ENCODE assay signal across 29 cellular contexts in genomic region chr1:99171126-99171813, GRCh38.
A peak's percentile ranks its signal among the peaks of the same experiment; 100 is the strongest.
DNase-seq lines count a peak whose midpoint lies in the region; ATAC-seq, FAIRE-seq and TF ChIP-seq lines count a peak whose summit lies in the region.
"Had no signal": no experiment of that assay in that cellular context is flagged by ENCODE, and none has a peak within 500 bp of the region (broad histone marks: within the 10 kb centered on the region; RNA-seq: fewer than 3 reads in every experiment).

No MANE protein-coding gene starts in this region.

- H3K4me3 ChIP-seq in H7 (ENCODE audit: insufficient read depth, low read depth, low read length) (no peak overlapping the region), pancreas (no peak overlapping the region)
- H3K4me3 ChIP-seq: adrenal gland, coronary artery, ovary, SJCRH30, testis had no signal

- 10 to 13% methylated on average over 7 of the region's 7 CpGs for WGBS in pancreas, 2 donors

- H3K36me3 ChIP-seq in H7 (replicated peaks; ENCODE audit: control insufficient read depth, insufficient read depth, low read length): no peaks in the 10 kb centered on the region
- no peaks in the 10 kb centered on the region for H3K36me3 ChIP-seq in pancreas
- H3K36me3 ChIP-seq: adrenal gland, ovary, SJCRH30, WERI-Rb-1 had no signal

- DNase-seq in H7 (peak; percentile 12), RCC 7860 (ENCODE audit: low spot score) (no peak), iPS-NIHi7 (ENCODE audit: extremely low spot score) (peak; percentile 14), pancreas (no peak), mesenteric fat pad (ENCODE audit: low spot score) (no peak)
- DNase-seq: activated CD4-positive, alpha-beta T cell treated with anti-CD3 and anti-CD28 coated beads, Interleukin-2, amount 50 U/mL, for 4 hours; activated CD8-positive, alpha-beta memory T cell treated with anti-CD3 and anti-CD28 coated beads, Interleukin-2, amount 50 U/mL, for 48 hours; activated effector memory CD4-positive, alpha-beta T cell treated with Interleukin-2 at 50 U/mL for 16 hours; adrenal gland; CD4-positive, alpha-beta T cell; DND-41; glutamatergic neuron; naive thymus-derived CD8-positive, alpha-beta T cell; NCI-H187; NCI-H82; ovary; SJCRH30; stimulated activated CD4-positive, alpha-beta T cell treated with anti-CD3 and anti-CD28 coated beads, Interleukin-1b, Interleukin-23, amount 100 ng/mL, for 48 hours; testis; WERI-Rb-1 had no signal

- H3K36me3 Mint-ChIP-seq in activated T-helper 17 cell treated with anti-CD3 and anti-CD28 coated beads, Interleukin-2, amount 50 U/mL, for 72 hours (ENCODE audit: low read depth): no peaks in the 10 kb centered on the region
- H3K36me3 Mint-ChIP-seq: memory B cell; naive thymus-derived CD8-positive, alpha-beta T cell; stimulated activated memory B cell treated with anti-CD40 and anti-IgM and Interleukin-4, amounts not matched to agents 10 μg/mL and 1 μg/mL and 100 μg/mL, for 72 hours had no signal

- no peak for TF ChIP-seq CTCF in pancreas (IDR thresholded peaks at IDR 0.05)

- H3K27ac ChIP-seq in pancreas: no peak overlapping the region
- H3K27ac ChIP-seq: adrenal gland, coronary artery, ovary, SJCRH30, testis, WERI-Rb-1 had no signal

- H3K4me3 Mint-ChIP-seq in activated T-helper 17 cell treated with anti-CD3 and anti-CD28 coated beads, Interleukin-2, amount 50 U/mL, for 72 hours: no peak overlapping the region
- H3K4me3 Mint-ChIP-seq: CD4-positive, alpha-beta T cell; memory B cell; naive thymus-derived CD8-positive, alpha-beta T cell; stimulated activated memory B cell treated with anti-CD40 and anti-IgM and Interleukin-4, amounts not matched to agents 10 μg/mL and 1 μg/mL and 100 μg/mL, for 72 hours had no signal

- no peaks in the 10 kb centered on the region for H3K9me3 Mint-ChIP-seq in activated T-helper 17 cell treated with anti-CD3 and anti-CD28 coated beads, Interleukin-2, amount 50 U/mL, for 72 hours
- H3K9me3 Mint-ChIP-seq: CD4-positive, alpha-beta T cell; memory B cell; naive thymus-derived CD8-positive, alpha-beta T cell; stimulated activated memory B cell treated with anti-CD40 and anti-IgM and Interleukin-4, amounts not matched to agents 10 μg/mL and 1 μg/mL and 100 μg/mL, for 72 hours had no signal

- H3K27me3 Mint-ChIP-seq in activated T-helper 17 cell treated with anti-CD3 and anti-CD28 coated beads, Interleukin-2, amount 50 U/mL, for 72 hours: peaks cover 7% of the 10 kb centered on the region

- peaks cover 0 to 11% (median 4%) of the 10 kb centered on the region in 3 donors for H3K4me1 ChIP-seq in pancreas

- peak; percentile 55 to 88 (median 73) for ATAC-seq in pancreas
- ATAC-seq in GM21737 (IDR thresholded peaks at IDR 0.05; ENCODE audit: unreplicated experiment): no peak
- ATAC-seq in activated T-helper 17 cell treated with anti-CD3 and anti-CD28 coated beads, Interleukin-2, amount 50 U/mL, for 72 hours (replicated peaks): no peak
- ATAC-seq: naive thymus-derived CD8-positive, alpha-beta T cell; Panc1; stimulated activated memory B cell treated with anti-CD40 and anti-IgM and Interleukin-4, amounts not matched to agents 10 μg/mL and 1 μg/mL and 100 μg/mL, for 72 hours had no signal

- H3K27me3 ChIP-seq in H7 (ENCODE audit: control insufficient read depth, insufficient read depth, low read length): no peaks in the 10 kb centered on the region
- no peaks in the 10 kb centered on the region for H3K27me3 ChIP-seq in pancreas
- H3K27me3 ChIP-seq: adrenal gland, ovary, SJCRH30, testis had no signal

- H3K4me1 Mint-ChIP-seq in activated T-helper 17 cell treated with anti-CD3 and anti-CD28 coated beads, Interleukin-2, amount 50 U/mL, for 72 hours: peaks cover 4% of the 10 kb centered on the region
- H3K4me1 Mint-ChIP-seq: memory B cell; naive thymus-derived CD8-positive, alpha-beta T cell; stimulated activated memory B cell treated with anti-CD40 and anti-IgM and Interleukin-4, amounts not matched to agents 10 μg/mL and 1 μg/mL and 100 μg/mL, for 72 hours had no signal

- intact Hi-C loops in pancreas (cut with DNase I): loop anchor here in 1 of 3 donors (10.0 kb wide), 2 partner anchors 304 to 524 kb away; no protein-coding TSS in a partner anchor

- H3K27ac Mint-ChIP-seq in activated T-helper 17 cell treated with anti-CD3 and anti-CD28 coated beads, Interleukin-2, amount 50 U/mL, for 72 hours: no peak overlapping the region
- H3K27ac Mint-ChIP-seq: CD4-positive, alpha-beta T cell; memory B cell; stimulated activated memory B cell treated with anti-CD40 and anti-IgM and Interleukin-4, amounts not matched to agents 10 μg/mL and 1 μg/mL and 100 μg/mL, for 72 hours had no signal

- peak; percentile 77 for FAIRE-seq in RCC 7860 (lab: Jason Lieb, UNC)
- FAIRE-seq in pancreas (lab: Jason Lieb, UNC): no peak
- FAIRE-seq: bronchial epithelial cell, endometrium, GM12892 had no signal

- H3K9me3 ChIP-seq in pancreas: no peaks in the 10 kb centered on the region
- H3K9me3 ChIP-seq: adrenal gland, ovary, SJCRH30, testis had no signal

Comparison
In these comparisons a context has a peak if more than half of its experiments do, and no peak if none do; other contexts are left out.
1. DNase-seq: peak in H7 (single experiment) and iPS-NIHi7 (single experiment); none in RCC 7860 (single experiment), pancreas (0 of 6) and mesenteric fat pad (single experiment).
2. ATAC-seq: peak in pancreas (4 of 4); none in GM21737 (single experiment) and activated T-helper 17 cell treated with anti-CD3 and anti-CD28 coated beads, Interleukin-2, amount 50 U/mL, for 72 hours (single experiment).